ENCODE assay signal across 1 cellular context in the genomic region with DNA sequence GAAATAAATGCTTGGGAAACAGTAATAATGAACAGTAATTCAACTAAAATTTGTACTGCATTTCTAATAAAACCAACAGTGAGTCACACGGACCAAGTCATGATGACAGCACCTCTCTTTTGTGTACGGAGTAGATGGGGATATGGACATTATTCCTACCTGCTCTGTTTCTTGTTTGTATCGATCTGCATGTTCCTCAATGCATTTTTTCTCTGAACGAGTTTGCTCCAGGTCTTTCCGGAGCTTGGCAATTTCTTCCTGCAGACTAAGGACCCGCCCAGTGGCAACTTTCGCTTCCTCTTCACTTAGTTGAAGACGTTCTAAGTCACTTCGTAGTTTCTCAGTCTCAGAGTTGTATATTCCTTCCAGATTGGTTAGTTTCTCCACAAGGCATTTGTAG.
TF ChIP-seq lines count a peak whose summit lies in the region.

No MANE protein-coding gene starts in this region.

TF ChIP-seq in HepG2, 621 proteins besides CTCF, POLR2A, EP300 and RAD21 (continued from another document):
- TF ChIP-seq, protein P1, sequence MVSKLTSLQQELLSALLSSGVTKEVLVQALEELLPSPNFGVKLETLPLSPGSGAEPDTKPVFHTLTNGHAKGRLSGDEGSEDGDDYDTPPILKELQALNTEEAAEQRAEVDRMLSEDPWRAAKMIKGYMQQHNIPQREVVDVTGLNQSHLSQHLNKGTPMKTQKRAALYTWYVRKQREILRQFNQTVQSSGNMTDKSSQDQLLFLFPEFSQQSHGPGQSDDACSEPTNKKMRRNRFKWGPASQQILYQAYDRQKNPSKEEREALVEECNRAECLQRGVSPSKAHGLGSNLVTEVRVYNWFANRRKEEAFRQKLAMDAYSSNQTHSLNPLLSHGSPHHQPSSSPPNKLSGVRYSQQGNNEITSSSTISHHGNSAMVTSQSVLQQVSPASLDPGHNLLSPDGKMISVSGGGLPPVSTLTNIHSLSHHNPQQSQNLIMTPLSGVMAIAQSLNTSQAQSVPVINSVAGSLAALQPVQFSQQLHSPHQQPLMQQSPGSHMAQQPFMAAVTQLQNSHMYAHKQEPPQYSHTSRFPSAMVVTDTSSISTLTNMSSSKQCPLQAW (CRISPR knock-in tag; IDR thresholded peaks at IDR 0.05) = no peak
- TF ChIP-seq, protein P2, sequence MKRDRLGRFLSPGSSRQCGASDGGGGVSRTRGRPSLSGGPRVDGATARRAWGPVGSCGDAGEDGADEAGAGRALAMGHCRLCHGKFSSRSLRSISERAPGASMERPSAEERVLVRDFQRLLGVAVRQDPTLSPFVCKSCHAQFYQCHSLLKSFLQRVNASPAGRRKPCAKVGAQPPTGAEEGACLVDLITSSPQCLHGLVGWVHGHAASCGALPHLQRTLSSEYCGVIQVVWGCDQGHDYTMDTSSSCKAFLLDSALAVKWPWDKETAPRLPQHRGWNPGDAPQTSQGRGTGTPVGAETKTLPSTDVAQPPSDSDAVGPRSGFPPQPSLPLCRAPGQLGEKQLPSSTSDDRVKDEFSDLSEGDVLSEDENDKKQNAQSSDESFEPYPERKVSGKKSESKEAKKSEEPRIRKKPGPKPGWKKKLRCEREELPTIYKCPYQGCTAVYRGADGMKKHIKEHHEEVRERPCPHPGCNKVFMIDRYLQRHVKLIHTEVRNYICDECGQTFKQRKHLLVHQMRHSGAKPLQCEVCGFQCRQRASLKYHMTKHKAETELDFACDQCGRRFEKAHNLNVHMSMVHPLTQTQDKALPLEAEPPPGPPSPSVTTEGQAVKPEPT (CRISPR knock-in tag; IDR thresholded peaks at IDR 0.05; ENCODE audit: low read depth) = no peak
- TF ChIP-seq ZFAT (CRISPR knock-in tag; conservative IDR thresholded peaks at IDR 0.05) = no peak
